2 cellular contexts compared by ENCODE assay signal in genomic region chr7:151280388-151281019, GRCh38.
TF ChIP-seq lines count a peak whose summit lies in the region.

No MANE protein-coding gene starts in this region.

TF ChIP-seq in K562, 482 proteins besides CTCF, POLR2A, EP300 and RAD21:
- TF ChIP-seq XRCC3 (IDR thresholded peaks at IDR 0.05) (no peak), NFIX (CRISPR knock-in tag; IDR thresholded peaks at IDR 0.05; ENCODE audit: low read depth) (no peak), KDM1A (IDR thresholded peaks at IDR 0.05) (peak in 1 of 2 experiments; percentile 43; a peak in 1 of 4 replicates), ZNF449 (CRISPR knock-in tag; IDR thresholded peaks at IDR 0.05) (no peak), PKNOX1 (IDR thresholded peaks at IDR 0.05) (0 out of 2 replicates have a peak, but pooled peaks have one; percentile 9), MEIS2 (IDR thresholded peaks at IDR 0.05; ENCODE audit: partially characterized antibody) (peak; percentile 58)

TF ChIP-seq in HepG2, 621 proteins besides CTCF, POLR2A, EP300 and RAD21:
- TF ChIP-seq SMYD3 (CRISPR knock-in tag; IDR thresholded peaks at IDR 0.05) = no peak
- TF ChIP-seq MNT (IDR thresholded peaks at IDR 0.05) = peak; percentile 94
